In genomic region chr15:96365781-96366525, GRCh38 we compare ENCODE assay signal across 1 cellular context.
TF ChIP-seq lines count a peak whose summit lies in the region.

No MANE protein-coding gene starts in this region.

TF ChIP-seq in H1, 55 proteins besides CTCF, POLR2A, EP300 and RAD21 (continued from another document):
- TF ChIP-seq, protein P1, sequence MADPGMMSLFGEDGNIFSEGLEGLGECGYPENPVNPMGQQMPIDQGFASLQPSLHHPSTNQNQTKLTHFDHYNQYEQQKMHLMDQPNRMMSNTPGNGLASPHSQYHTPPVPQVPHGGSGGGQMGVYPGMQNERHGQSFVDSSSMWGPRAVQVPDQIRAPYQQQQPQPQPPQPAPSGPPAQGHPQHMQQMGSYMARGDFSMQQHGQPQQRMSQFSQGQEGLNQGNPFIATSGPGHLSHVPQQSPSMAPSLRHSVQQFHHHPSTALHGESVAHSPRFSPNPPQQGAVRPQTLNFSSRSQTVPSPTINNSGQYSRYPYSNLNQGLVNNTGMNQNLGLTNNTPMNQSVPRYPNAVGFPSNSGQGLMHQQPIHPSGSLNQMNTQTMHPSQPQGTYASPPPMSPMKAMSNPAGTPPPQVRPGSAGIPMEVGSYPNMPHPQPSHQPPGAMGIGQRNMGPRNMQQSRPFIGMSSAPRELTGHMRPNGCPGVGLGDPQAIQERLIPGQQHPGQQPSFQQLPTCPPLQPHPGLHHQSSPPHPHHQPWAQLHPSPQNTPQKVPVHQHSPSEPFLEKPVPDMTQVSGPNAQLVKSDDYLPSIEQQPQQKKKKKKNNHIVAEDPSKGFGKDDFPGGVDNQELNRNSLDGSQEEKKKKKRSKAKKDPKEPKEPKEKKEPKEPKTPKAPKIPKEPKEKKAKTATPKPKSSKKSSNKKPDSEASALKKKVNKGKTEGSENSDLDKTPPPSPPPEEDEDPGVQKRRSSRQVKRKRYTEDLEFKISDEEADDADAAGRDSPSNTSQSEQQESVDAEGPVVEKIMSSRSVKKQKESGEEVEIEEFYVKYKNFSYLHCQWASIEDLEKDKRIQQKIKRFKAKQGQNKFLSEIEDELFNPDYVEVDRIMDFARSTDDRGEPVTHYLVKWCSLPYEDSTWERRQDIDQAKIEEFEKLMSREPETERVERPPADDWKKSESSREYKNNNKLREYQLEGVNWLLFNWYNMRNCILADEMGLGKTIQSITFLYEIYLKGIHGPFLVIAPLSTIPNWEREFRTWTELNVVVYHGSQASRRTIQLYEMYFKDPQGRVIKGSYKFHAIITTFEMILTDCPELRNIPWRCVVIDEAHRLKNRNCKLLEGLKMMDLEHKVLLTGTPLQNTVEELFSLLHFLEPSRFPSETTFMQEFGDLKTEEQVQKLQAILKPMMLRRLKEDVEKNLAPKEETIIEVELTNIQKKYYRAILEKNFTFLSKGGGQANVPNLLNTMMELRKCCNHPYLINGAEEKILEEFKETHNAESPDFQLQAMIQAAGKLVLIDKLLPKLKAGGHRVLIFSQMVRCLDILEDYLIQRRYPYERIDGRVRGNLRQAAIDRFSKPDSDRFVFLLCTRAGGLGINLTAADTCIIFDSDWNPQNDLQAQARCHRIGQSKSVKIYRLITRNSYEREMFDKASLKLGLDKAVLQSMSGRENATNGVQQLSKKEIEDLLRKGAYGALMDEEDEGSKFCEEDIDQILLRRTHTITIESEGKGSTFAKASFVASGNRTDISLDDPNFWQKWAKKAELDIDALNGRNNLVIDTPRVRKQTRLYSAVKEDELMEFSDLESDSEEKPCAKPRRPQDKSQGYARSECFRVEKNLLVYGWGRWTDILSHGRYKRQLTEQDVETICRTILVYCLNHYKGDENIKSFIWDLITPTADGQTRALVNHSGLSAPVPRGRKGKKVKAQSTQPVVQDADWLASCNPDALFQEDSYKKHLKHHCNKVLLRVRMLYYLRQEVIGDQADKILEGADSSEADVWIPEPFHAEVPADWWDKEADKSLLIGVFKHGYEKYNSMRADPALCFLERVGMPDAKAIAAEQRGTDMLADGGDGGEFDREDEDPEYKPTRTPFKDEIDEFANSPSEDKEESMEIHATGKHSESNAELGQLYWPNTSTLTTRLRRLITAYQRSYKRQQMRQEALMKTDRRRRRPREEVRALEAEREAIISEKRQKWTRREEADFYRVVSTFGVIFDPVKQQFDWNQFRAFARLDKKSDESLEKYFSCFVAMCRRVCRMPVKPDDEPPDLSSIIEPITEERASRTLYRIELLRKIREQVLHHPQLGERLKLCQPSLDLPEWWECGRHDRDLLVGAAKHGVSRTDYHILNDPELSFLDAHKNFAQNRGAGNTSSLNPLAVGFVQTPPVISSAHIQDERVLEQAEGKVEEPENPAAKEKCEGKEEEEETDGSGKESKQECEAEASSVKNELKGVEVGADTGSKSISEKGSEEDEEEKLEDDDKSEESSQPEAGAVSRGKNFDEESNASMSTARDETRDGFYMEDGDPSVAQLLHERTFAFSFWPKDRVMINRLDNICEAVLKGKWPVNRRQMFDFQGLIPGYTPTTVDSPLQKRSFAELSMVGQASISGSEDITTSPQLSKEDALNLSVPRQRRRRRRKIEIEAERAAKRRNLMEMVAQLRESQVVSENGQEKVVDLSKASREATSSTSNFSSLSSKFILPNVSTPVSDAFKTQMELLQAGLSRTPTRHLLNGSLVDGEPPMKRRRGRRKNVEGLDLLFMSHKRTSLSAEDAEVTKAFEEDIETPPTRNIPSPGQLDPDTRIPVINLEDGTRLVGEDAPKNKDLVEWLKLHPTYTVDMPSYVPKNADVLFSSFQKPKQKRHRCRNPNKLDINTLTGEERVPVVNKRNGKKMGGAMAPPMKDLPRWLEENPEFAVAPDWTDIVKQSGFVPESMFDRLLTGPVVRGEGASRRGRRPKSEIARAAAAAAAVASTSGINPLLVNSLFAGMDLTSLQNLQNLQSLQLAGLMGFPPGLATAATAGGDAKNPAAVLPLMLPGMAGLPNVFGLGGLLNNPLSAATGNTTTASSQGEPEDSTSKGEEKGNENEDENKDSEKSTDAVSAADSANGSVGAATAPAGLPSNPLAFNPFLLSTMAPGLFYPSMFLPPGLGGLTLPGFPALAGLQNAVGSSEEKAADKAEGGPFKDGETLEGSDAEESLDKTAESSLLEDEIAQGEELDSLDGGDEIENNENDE (IDR thresholded peaks at IDR 0.05; ENCODE audit: insufficient replicate concordance, low read length): no peak
- no peak for TF ChIP-seq CHD2 (IDR thresholded peaks at IDR 0.05; ENCODE audit: low read length)
- no peak for TF ChIP-seq USF2 (IDR thresholded peaks at IDR 0.05; ENCODE audit: low read length)
- no peak for TF ChIP-seq TBP (IDR thresholded peaks at IDR 0.05; ENCODE audit: low read depth, low read length)
- TF ChIP-seq POU5F1 (IDR thresholded peaks at IDR 0.05; ENCODE audit: low read depth, low read length): no peak
- no peak for TF ChIP-seq SP1 (IDR thresholded peaks at IDR 0.05; ENCODE audit: low read depth, low read length)
- peak; percentile 39; the same call in 1 of the 2 replicates for TF ChIP-seq POLR2AphosphoS5 (IDR thresholded peaks at IDR 0.05; ENCODE audit: low read depth, low read length)
- peak; percentile 85 for TF ChIP-seq EZH2 (IDR thresholded peaks at IDR 0.05; ENCODE audit: low read depth, low read length, severe bottlenecking)
- TF ChIP-seq RNF2 (IDR thresholded peaks at IDR 0.05; ENCODE audit: borderline replicate concordance, low read depth, low read length, missing control alignments, poor library complexity, severe bottlenecking): peak; percentile 83
- no peak for TF ChIP-seq CREB1 (IDR thresholded peaks at IDR 0.05)
- TF ChIP-seq RFX5 (IDR thresholded peaks at IDR 0.05; ENCODE audit: borderline replicate concordance, low read depth, low read length): no peak
